ENCODE assay signal across 2 cellular contexts in the genomic region with DNA sequence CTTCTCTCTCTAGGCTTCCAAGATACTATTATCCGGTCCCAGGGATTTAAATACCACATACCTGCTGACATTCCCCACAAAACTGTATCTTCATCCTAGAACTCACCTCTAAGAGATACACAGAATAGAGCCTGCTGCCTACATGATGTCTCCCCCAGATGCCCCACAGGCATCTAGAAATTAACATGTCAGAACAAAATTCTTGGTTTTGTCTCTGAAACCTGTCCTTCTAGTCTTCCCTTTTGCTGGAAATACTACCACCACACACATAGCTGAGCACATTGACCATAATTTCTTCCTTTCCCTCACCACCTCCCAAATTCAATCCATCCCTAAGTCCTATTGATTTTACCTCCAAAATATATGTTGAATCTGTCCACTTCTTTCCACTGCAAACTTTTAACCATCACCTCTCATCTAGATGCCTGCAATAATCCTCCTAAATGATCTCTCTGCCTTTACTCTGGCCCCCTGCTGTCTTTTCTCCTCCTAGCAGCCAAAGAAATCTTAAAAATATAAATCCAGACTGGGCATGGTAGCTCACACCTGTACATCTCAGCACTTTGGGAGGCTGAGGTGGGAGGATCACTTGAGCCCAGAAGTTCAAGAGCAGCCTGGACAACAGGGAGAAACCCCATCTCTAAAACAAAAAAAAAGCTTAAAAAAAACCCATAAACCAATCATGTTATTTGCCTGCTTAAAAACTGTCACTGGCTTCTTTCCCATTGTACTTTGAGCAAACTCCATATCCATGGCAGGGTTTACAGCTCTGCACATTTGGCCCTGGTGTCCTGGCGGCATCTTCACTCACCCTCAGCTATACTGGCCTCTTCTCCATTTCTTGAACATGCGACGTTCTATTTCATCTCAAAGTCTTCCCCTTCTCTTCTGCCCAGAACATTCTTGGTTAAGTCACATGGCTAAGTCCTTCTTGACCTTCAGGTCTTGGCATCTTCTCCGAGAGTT.
A peak's percentile ranks its signal among the peaks of the same experiment; 100 is the strongest.
TF ChIP-seq lines count a peak whose summit lies in the region.

No MANE protein-coding gene starts in this region.

TF ChIP-seq in HEK293, 187 proteins besides CTCF, POLR2A, EP300 and RAD21:
- TF ChIP-seq ZNF792 (tag by site-specific recombination; IDR thresholded peaks at IDR 0.05) (no peak), GLIS1 (tag by site-specific recombination; IDR thresholded peaks at IDR 0.05) (peak; percentile 18; the same call in 1 of the 2 replicates)
TF ChIP-seq in HEK293: peak in this region for 1.

TF ChIP-seq in WTC11, 78 proteins besides CTCF, POLR2A, EP300 and RAD21:
- TF ChIP-seq ZSCAN18 (CRISPR knock-in tag; IDR thresholded peaks at IDR 0.05): no peak
- TF ChIP-seq, protein P1, sequence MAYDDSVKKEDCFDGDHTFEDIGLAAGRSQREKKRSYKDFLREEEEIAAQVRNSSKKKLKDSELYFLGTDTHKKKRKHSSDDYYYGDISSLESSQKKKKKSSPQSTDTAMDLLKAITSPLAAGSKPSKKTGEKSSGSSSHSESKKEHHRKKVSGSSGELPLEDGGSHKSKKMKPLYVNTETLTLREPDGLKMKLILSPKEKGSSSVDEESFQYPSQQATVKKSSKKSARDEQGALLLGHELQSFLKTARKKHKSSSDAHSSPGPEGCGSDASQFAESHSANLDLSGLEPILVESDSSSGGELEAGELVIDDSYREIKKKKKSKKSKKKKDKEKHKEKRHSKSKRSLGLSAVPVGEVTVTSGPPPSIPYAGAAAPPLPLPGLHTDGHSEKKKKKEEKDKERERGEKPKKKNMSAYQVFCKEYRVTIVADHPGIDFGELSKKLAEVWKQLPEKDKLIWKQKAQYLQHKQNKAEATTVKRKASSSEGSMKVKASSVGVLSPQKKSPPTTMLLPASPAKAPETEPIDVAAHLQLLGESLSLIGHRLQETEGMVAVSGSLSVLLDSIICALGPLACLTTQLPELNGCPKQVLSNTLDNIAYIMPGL (CRISPR knock-in tag; IDR thresholded peaks at IDR 0.05): no peak
- TF ChIP-seq, protein P2, sequence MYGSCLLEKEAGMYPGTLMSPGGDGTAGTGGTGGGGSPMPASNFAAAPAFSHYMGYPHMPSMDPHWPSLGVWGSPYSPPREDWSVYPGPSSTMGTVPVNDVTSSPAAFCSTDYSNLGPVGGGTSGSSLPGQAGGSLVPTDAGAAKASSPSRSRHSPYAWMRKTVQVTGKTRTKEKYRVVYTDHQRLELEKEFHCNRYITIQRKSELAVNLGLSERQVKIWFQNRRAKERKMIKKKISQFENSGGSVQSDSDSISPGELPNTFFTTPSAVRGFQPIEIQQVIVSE (CRISPR knock-in tag; IDR thresholded peaks at IDR 0.05; ENCODE audit: borderline replicate concordance): no peak
